In the genomic region with DNA sequence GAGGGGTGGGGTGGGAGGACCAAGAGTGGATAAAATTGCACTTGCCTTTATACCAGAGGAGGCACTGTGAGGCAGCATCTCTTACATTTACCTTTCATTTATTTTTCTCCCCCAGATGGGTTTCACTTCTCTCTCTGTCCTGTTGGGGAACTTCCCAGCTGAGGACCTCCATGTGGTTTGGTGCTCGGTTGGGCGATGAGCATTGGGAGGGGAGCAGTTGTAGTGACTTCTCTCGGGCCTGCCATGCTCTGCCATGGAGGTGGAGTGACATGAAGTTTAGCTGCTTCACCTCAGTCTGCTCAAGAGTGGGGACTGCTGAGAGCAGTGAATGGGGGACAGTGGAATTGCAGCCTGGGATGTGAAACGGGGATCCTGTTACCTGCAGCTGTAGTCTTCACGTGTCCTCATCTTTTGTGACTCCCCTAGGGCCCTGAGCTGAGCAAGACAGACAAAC, we compare ENCODE assay signal across 10 cellular contexts. TPM values are rescaled to one million over a fixed set of nuclear protein-coding genes. Genes with fewer than 3 reads are reported as not detected.
DNase-seq lines count a peak whose midpoint lies in the region; ATAC-seq, FAIRE-seq and TF ChIP-seq lines count a peak whose summit lies in the region.
"Had no signal": no experiment of that assay in that cellular context is flagged by ENCODE, and none has a peak within 500 bp of the region (broad histone marks: within the 10 kb centered on the region; RNA-seq: fewer than 3 reads in every experiment).

No MANE protein-coding gene starts in this region.

- WGBS in lower leg skin, 2 donors = 87 to 97% methylated on average over 5 of the region's 5 CpGs

- peak; percentile 98 for FAIRE-seq in GM12892 (lab: Jason Lieb, UNC)

- intact Hi-C loops in lower leg skin (cut with DNase I; ENCODE audit: low total_unique reads) = no loop called here

- no peak overlapping the region for H3K4me3 ChIP-seq in lower leg skin (ENCODE audit: low read depth, poor library complexity, severe bottlenecking)
- H3K4me3 ChIP-seq: gastrocnemius medialis had no signal

- peak; percentile 47; the same call in 1 of the 2 replicates for TF ChIP-seq POLR2A in GM12892 (IDR thresholded peaks at IDR 0.05; ENCODE audit: low read depth, low read length)
- no peak for TF ChIP-seq POLR2A in lower leg skin (IDR thresholded peaks at IDR 0.05)

- peak; percentile 52 for ATAC-seq in GM19468 (IDR thresholded peaks at IDR 0.05; ENCODE audit: extremely low read depth, unreplicated experiment)
- ATAC-seq in HG03432 (IDR thresholded peaks at IDR 0.05; ENCODE audit: unreplicated experiment) = peak; percentile 87
- ATAC-seq: gastrocnemius medialis, T-cell had no signal

- no peak for TF ChIP-seq CTCF in lower leg skin (IDR thresholded peaks at IDR 0.05)

- DNase-seq in GM12892 (ENCODE audit: insufficient read length) (peak; percentile 58), medulla oblongata (ENCODE audit: extremely low spot score) (peak; percentile 62), NCI-H2171 (lab: John Stamatoyannopoulos, UW) (no peak), SKM-1 treated with dmso at 0.1 percent for 144 hours (lab: John Stamatoyannopoulos, UW; ENCODE audit: unreplicated experiment) (no peak), lower leg skin (ENCODE audit: low spot score in 2 of 2) (no peak)
- no peak for DNase-seq in effector CD8-positive, alpha-beta T cell (lab: John Stamatoyannopoulos, UW)
- DNase-seq: gastrocnemius medialis had no signal

RNA-seq across cellular contexts. Expression of gene CXCL17, which starts 23.1 kb away (rescaled TPM):
- 0.47 TPM for polyA plus RNA-seq in GM12892 (2012; ENCODE audit: missing spikeins)
- under 1 TPM in 1 of 4 donors, not detected in 3; 0.69 TPM for total RNA-seq in lower leg skin
- total RNA-seq: gastrocnemius medialis, T-cell had no signal

RNA-seq across cellular contexts. Expression of gene LIPE, which starts 38.7 kb away (rescaled TPM):
- polyA plus RNA-seq in GM12892 (2012; ENCODE audit: missing spikeins) = 2.6 TPM
- 10 to 100 TPM; 20.9 to 96.9 (median 55.9) TPM for total RNA-seq in lower leg skin

Comparison
In these comparisons a context has a peak if more than half of its experiments do, and no peak if none do; other contexts are left out.
1. DNase-seq: peak in GM12892 (single experiment) and medulla oblongata (single experiment); none in NCI-H2171 (single experiment), effector CD8-positive, alpha-beta T cell (single experiment), SKM-1 treated with dmso at 0.1 percent for 144 hours (single experiment) and lower leg skin (0 of 2).